In the genomic region with DNA sequence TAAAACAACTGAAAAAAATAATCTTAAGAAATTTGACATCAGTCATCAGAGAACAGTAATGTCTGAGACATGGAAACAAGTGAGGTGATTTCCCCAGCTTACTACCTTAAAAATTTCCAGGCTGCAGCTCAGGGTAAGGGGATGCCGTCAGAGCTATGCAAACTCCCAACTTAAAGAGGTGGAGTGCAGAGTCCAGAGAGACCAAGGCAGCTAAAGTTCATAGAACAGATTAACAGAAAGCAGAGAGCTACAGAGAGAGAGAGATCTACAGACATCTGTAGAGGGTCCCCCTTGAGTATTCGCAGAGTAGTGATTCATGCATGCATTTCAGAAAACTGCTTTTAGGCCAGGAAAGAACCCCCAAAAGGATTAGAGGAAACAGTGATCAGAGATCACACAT, we compare ENCODE assay signal across 1 cellular context.
A peak's percentile ranks its signal among the peaks of the same experiment; 100 is the strongest.
TF ChIP-seq lines count a peak whose summit lies in the region.

No MANE protein-coding gene starts in this region.

TF ChIP-seq in HepG2, 621 proteins besides CTCF, POLR2A, EP300 and RAD21 (continued from another document and continues in another):
- no peak for TF ChIP-seq ZNF318 (CRISPR knock-in tag; IDR thresholded peaks at IDR 0.05)
- TF ChIP-seq GTF2F1 (IDR thresholded peaks at IDR 0.05; ENCODE audit: low read length) = no peak
- TF ChIP-seq ETV5 (CRISPR knock-in tag; IDR thresholded peaks at IDR 0.05; ENCODE audit: borderline replicate concordance) = no peak
- TF ChIP-seq, protein P1, sequence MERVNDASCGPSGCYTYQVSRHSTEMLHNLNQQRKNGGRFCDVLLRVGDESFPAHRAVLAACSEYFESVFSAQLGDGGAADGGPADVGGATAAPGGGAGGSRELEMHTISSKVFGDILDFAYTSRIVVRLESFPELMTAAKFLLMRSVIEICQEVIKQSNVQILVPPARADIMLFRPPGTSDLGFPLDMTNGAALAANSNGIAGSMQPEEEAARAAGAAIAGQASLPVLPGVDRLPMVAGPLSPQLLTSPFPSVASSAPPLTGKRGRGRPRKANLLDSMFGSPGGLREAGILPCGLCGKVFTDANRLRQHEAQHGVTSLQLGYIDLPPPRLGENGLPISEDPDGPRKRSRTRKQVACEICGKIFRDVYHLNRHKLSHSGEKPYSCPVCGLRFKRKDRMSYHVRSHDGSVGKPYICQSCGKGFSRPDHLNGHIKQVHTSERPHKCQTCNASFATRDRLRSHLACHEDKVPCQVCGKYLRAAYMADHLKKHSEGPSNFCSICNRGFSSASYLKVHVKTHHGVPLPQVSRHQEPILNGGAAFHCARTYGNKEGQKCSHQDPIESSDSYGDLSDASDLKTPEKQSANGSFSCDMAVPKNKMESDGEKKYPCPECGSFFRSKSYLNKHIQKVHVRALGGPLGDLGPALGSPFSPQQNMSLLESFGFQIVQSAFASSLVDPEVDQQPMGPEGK (CRISPR knock-in tag; IDR thresholded peaks at IDR 0.05) = no peak
- no peak for TF ChIP-seq ZNF329 (CRISPR knock-in tag; IDR thresholded peaks at IDR 0.05; ENCODE audit: low read depth)
- TF ChIP-seq PHF21A (CRISPR knock-in tag; IDR thresholded peaks at IDR 0.05) = 0 out of 2 replicates have a peak, but pooled peaks have one; percentile 62
- no peak for TF ChIP-seq ZNF530 (CRISPR knock-in tag; IDR thresholded peaks at IDR 0.05; ENCODE audit: low read depth)
- TF ChIP-seq GFI1 (CRISPR knock-in tag; IDR thresholded peaks at IDR 0.05; ENCODE audit: borderline replicate concordance) = peak; percentile 68; the same call in 1 of the 2 replicates
- 0 out of 2 replicates have a peak, but pooled peaks have one; percentile 27 for TF ChIP-seq PPARG (CRISPR knock-in tag; conservative IDR thresholded peaks at IDR 0.05)
- TF ChIP-seq, protein P2, sequence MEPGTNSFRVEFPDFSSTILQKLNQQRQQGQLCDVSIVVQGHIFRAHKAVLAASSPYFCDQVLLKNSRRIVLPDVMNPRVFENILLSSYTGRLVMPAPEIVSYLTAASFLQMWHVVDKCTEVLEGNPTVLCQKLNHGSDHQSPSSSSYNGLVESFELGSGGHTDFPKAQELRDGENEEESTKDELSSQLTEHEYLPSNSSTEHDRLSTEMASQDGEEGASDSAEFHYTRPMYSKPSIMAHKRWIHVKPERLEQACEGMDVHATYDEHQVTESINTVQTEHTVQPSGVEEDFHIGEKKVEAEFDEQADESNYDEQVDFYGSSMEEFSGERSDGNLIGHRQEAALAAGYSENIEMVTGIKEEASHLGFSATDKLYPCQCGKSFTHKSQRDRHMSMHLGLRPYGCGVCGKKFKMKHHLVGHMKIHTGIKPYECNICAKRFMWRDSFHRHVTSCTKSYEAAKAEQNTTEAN (CRISPR knock-in tag; conservative IDR thresholded peaks at IDR 0.05) = 0 out of 2 replicates have a peak, but pooled peaks have one; percentile 21
- TF ChIP-seq MED13 (CRISPR knock-in tag; IDR thresholded peaks at IDR 0.05) = no peak
- TF ChIP-seq NCOR1 (IDR thresholded peaks at IDR 0.05; ENCODE audit: borderline replicate concordance, low read length) = 0 out of 2 replicates have a peak, but pooled peaks have one; percentile 44
- no peak for TF ChIP-seq ZBTB33 (CRISPR knock-in tag; IDR thresholded peaks at IDR 0.05)
- TF ChIP-seq, protein P3, sequence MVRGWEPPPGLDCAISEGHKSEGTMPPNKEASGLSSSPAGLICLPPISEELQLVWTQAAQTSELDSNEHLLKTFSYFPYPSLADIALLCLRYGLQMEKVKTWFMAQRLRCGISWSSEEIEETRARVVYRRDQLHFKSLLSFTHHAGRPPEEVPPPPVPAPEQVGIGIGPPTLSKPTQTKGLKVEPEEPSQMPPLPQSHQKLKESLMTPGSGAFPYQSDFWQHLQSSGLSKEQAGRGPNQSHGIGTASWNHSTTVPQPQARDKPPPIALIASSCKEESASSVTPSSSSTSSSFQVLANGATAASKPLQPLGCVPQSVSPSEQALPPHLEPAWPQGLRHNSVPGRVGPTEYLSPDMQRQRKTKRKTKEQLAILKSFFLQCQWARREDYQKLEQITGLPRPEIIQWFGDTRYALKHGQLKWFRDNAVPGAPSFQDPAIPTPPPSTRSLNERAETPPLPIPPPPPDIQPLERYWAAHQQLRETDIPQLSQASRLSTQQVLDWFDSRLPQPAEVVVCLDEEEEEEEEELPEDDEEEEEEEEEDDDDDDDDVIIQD (CRISPR knock-in tag; IDR thresholded peaks at IDR 0.05; ENCODE audit: low read depth) = no peak
- no peak for TF ChIP-seq MAF1 (CRISPR knock-in tag; IDR thresholded peaks at IDR 0.05; ENCODE audit: borderline replicate concordance)
- no peak for TF ChIP-seq ZNF574 (CRISPR knock-in tag; IDR thresholded peaks at IDR 0.05)
- no peak for TF ChIP-seq SRF (IDR thresholded peaks at IDR 0.05; ENCODE audit: low read depth, low read length)
- no peak for TF ChIP-seq U2AF1 (optimal IDR thresholded peaks at IDR 0.05; ENCODE audit: low read depth, low read length)
- 0 out of 2 replicates have a peak, but pooled peaks have one; percentile 14 for TF ChIP-seq ATF1 (CRISPR knock-in tag; IDR thresholded peaks at IDR 0.05)
- no peak for TF ChIP-seq ZNF674 (CRISPR knock-in tag; IDR thresholded peaks at IDR 0.05; ENCODE audit: low read depth)
- TF ChIP-seq ZNF513 (CRISPR knock-in tag; conservative IDR thresholded peaks at IDR 0.05) = no peak
- peak; percentile 43; the same call in 1 of the 2 replicates for TF ChIP-seq HDAC2 (CRISPR knock-in tag; IDR thresholded peaks at IDR 0.05)
- TF ChIP-seq MTERF4 (CRISPR knock-in tag; IDR thresholded peaks at IDR 0.05) = no peak
- TF ChIP-seq GPN1 (CRISPR knock-in tag; IDR thresholded peaks at IDR 0.05; ENCODE audit: borderline replicate concordance) = no peak
- TF ChIP-seq HNRNPLL (IDR thresholded peaks at IDR 0.05; ENCODE audit: low read depth, low read length, poor library complexity, severe bottlenecking) = no peak
- no peak for TF ChIP-seq CBX5 (CRISPR knock-in tag; IDR thresholded peaks at IDR 0.05; ENCODE audit: borderline replicate concordance)
- no peak for TF ChIP-seq RBFOX2 (IDR thresholded peaks at IDR 0.05; ENCODE audit: low read depth, low read length)
- TF ChIP-seq EED (CRISPR knock-in tag; IDR thresholded peaks at IDR 0.05) = no peak
- TF ChIP-seq, protein P4, sequence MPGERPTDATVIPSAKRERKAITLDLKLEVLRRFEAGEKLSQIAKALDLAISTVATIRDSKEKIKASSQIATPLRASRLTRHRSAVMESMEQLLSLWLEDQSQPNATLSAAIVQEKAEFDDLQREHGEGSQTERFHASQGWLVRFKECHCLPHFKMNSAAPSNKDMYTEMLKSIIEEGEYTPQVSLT (CRISPR knock-in tag; IDR thresholded peaks at IDR 0.05; ENCODE audit: borderline replicate concordance, low read depth) = no peak
- TF ChIP-seq SOX6 (IDR thresholded peaks at IDR 0.05) = no peak
- peak; percentile 28; the same call in 1 of the 2 replicates for TF ChIP-seq SOX6 (CRISPR knock-in tag; IDR thresholded peaks at IDR 0.05)
- TF ChIP-seq KDM5B (CRISPR knock-in tag; IDR thresholded peaks at IDR 0.05; ENCODE audit: borderline replicate concordance) = no peak
